23 cellular contexts compared by ENCODE assay signal in genomic region chr11:121696947-121697346, GRCh38.
A peak's percentile ranks its signal among the peaks of the same experiment; 100 is the strongest.
DNase-seq lines count a peak whose midpoint lies in the region; TF ChIP-seq lines count a peak whose summit lies in the region.
"Had no signal": no experiment of that assay in that cellular context is flagged by ENCODE, and none has a peak within 500 bp of the region (broad histone marks: within the 10 kb centered on the region; RNA-seq: fewer than 3 reads in every experiment).

No MANE protein-coding gene starts in this region.

- TF ChIP-seq CTCF in ascending aorta (IDR thresholded peaks at IDR 0.05) (no peak), esophagus muscularis mucosa (IDR thresholded peaks at IDR 0.05) (no peak)

- 60% methylated on average over 6 of the region's 6 CpGs for WGBS in esophagus muscularis mucosa

- no peaks in the 10 kb centered on the region for H3K36me3 Mint-ChIP-seq in activated naive CD8-positive, alpha-beta T cell treated with anti-CD3 and anti-CD28 coated beads for 36 hours
- H3K36me3 Mint-ChIP-seq: mesothelial cell of epicardium; natural killer cell treated with Interleukin-12 subunit alpha and Interleukin-12 subunit beta and Interleukin-15 and Interleukin-18, amount 100 ng/mL, for 72 hours had no signal

- TF ChIP-seq EP300 in esophagus muscularis mucosa (IDR thresholded peaks at IDR 0.05): no peak

- no peak for TF ChIP-seq POLR2A in esophagus muscularis mucosa (IDR thresholded peaks at IDR 0.05; ENCODE audit: low read depth)

- H3K4me1 Mint-ChIP-seq in activated naive CD8-positive, alpha-beta T cell treated with anti-CD3 and anti-CD28 coated beads for 36 hours: no peaks in the 10 kb centered on the region
- H3K4me1 Mint-ChIP-seq: central memory CD8-positive, alpha-beta T cell had no signal

- H3K27me3 ChIP-seq in ascending aorta: no peaks in the 10 kb centered on the region
- no peaks in the 10 kb centered on the region for H3K27me3 ChIP-seq in esophagus muscularis mucosa
- H3K27me3 ChIP-seq in muscle layer of colon (ENCODE audit: control insufficient read depth in 1 of 2, insufficient read depth in 2 of 2, low read length in 2 of 2): no peaks in the 10 kb centered on the region

- intact Hi-C loops in ascending aorta (cut with DNase I) (no loop called here), esophagus muscularis mucosa (cut with DNase I) (no loop called here)

- peak overlapping the region; percentile 28 for H3K9ac ChIP-seq in muscle layer of colon (ENCODE audit: low read length)
- H3K9ac ChIP-seq: parathyroid adenoma had no signal

- no peak overlapping the region for H3K4me3 Mint-ChIP-seq in activated naive CD8-positive, alpha-beta T cell treated with anti-CD3 and anti-CD28 coated beads for 36 hours
- H3K4me3 Mint-ChIP-seq: activated T-cell treated with anti-CD3 and anti-CD28 coated beads, Interleukin-2, amount 50 U/mL, for 72 hours; central memory CD8-positive, alpha-beta T cell; GM23338; HFFc6; mesothelial cell of epicardium; natural killer cell treated with Interleukin-12 subunit alpha and Interleukin-12 subunit beta and Interleukin-15 and Interleukin-18, amount 100 ng/mL, for 72 hours had no signal

- DNase-seq in ascending aorta (ENCODE audit: low spot score in 2 of 2) (no peak), esophagus muscularis mucosa (ENCODE audit: extremely low spot score) (peak; percentile 39), substantia nigra (lab: John Stamatoyannopoulos, UW) (peak in 1 of 49 donors; percentile 28), NCI-H526 treated with DMSO at 0.1 percent for 48 hours (lab: John Stamatoyannopoulos, UW) (no peak), activated T-cell treated with anti-CD3 and anti-CD28 coated beads for 4 hours (no peak)
- DNase-seq in activated naive CD8-positive, alpha-beta T cell treated with anti-CD3 and anti-CD28 coated beads for 36 hours: no peak
- DNase-seq: activated CD8-positive, alpha-beta memory T cell treated with anti-CD3 and anti-CD28 coated beads for 24 hours; activated naive CD4-positive, alpha-beta T cell treated with Interleukin-2 at 50 U/mL for 16 hours; activated T-cell treated with anti-CD3 and anti-CD28 coated beads, Interleukin-2, amount 50 U/mL, for 72 hours; Caco-2; DMS79 treated with DMSO at 0.1 percent for 48 hours; HFFc6; left lung; NCI-H1436 treated with DMSO at 0.1 percent for 48 hours; NCI-H510A; NK-92 treated with Interleukin-12 subunit alpha and Interleukin-12 subunit beta, amount 100 ng/mL, for 24 hours; stimulated activated CD8-positive, alpha-beta memory T cell treated with anti-CD3 and anti-CD28 coated beads, Interleukin-4, amount 100 ng/mL, for 48 hours had no signal

- H3K4me3 ChIP-seq in ascending aorta (peak overlapping the region in 1 of 2 donors; percentile 41), esophagus muscularis mucosa (peak overlapping the region in 2 of 4 donors; percentile 26 to 32), muscle layer of colon (ENCODE audit: low read depth in 1 of 2, low read length in 2 of 2) (no peak overlapping the region)
- H3K4me3 ChIP-seq: GM23338, left lung had no signal

- peaks cover 5% of the 10 kb centered on the region for H3K27me3 Mint-ChIP-seq in activated naive CD8-positive, alpha-beta T cell treated with anti-CD3 and anti-CD28 coated beads for 36 hours

- peaks cover 0 to 7% of the 10 kb centered on the region in 2 donors for H3K4me1 ChIP-seq in ascending aorta
- H3K4me1 ChIP-seq in esophagus muscularis mucosa: peaks cover 14 to 22% (median 19%) of the 10 kb centered on the region in 4 donors
- H3K4me1 ChIP-seq in muscle layer of colon (ENCODE audit: insufficient read depth, low read length): peaks cover 16% of the 10 kb centered on the region
- H3K4me1 ChIP-seq: Caco-2, left lung, parathyroid adenoma had no signal

- H3K9me3 ChIP-seq in ascending aorta (no peaks in the 10 kb centered on the region), esophagus muscularis mucosa (no peaks in the 10 kb centered on the region), muscle layer of colon (ENCODE audit: low read length) (no peaks in the 10 kb centered on the region)
- H3K9me3 ChIP-seq: Caco-2, left lung had no signal

- H3K36me3 ChIP-seq in ascending aorta: no peaks in the 10 kb centered on the region
- H3K36me3 ChIP-seq in esophagus muscularis mucosa: no peaks in the 10 kb centered on the region
- no peaks in the 10 kb centered on the region for H3K36me3 ChIP-seq in muscle layer of colon (ENCODE audit: insufficient read depth, low read length)
- H3K36me3 ChIP-seq: left lung had no signal

- H3K27ac ChIP-seq in ascending aorta (peak overlapping the region; percentile 74 to 79), esophagus muscularis mucosa (replicated peaks in 1 of 4) (peak overlapping the region; percentile 73 to 82 (median 76)), muscle layer of colon (ENCODE audit: low read depth, low read length) (no peak overlapping the region), substantia nigra (ENCODE audit: low read depth, low read length, poor library complexity, severe bottlenecking) (peak overlapping the region; percentile 94)
- H3K27ac ChIP-seq: left lung, parathyroid adenoma had no signal

- H3K27ac Mint-ChIP-seq in activated naive CD8-positive, alpha-beta T cell treated with anti-CD3 and anti-CD28 coated beads for 36 hours: no peak overlapping the region
- H3K27ac Mint-ChIP-seq: activated T-cell treated with anti-CD3 and anti-CD28 coated beads, Interleukin-2, amount 50 U/mL, for 72 hours; GM23338; HFFc6; natural killer cell treated with Interleukin-12 subunit alpha and Interleukin-12 subunit beta and Interleukin-15 and Interleukin-18, amount 100 ng/mL, for 72 hours had no signal

- H3K9me3 Mint-ChIP-seq in activated naive CD8-positive, alpha-beta T cell treated with anti-CD3 and anti-CD28 coated beads for 36 hours: no peaks in the 10 kb centered on the region
- H3K9me3 Mint-ChIP-seq: activated T-cell treated with anti-CD3 and anti-CD28 coated beads, Interleukin-2, amount 50 U/mL, for 72 hours; central memory CD8-positive, alpha-beta T cell; GM23338; HFFc6; mesothelial cell of epicardium; natural killer cell treated with Interleukin-12 subunit alpha and Interleukin-12 subunit beta and Interleukin-15 and Interleukin-18, amount 100 ng/mL, for 72 hours had no signal
